18 cellular contexts compared by ENCODE assay signal in the genomic region with DNA sequence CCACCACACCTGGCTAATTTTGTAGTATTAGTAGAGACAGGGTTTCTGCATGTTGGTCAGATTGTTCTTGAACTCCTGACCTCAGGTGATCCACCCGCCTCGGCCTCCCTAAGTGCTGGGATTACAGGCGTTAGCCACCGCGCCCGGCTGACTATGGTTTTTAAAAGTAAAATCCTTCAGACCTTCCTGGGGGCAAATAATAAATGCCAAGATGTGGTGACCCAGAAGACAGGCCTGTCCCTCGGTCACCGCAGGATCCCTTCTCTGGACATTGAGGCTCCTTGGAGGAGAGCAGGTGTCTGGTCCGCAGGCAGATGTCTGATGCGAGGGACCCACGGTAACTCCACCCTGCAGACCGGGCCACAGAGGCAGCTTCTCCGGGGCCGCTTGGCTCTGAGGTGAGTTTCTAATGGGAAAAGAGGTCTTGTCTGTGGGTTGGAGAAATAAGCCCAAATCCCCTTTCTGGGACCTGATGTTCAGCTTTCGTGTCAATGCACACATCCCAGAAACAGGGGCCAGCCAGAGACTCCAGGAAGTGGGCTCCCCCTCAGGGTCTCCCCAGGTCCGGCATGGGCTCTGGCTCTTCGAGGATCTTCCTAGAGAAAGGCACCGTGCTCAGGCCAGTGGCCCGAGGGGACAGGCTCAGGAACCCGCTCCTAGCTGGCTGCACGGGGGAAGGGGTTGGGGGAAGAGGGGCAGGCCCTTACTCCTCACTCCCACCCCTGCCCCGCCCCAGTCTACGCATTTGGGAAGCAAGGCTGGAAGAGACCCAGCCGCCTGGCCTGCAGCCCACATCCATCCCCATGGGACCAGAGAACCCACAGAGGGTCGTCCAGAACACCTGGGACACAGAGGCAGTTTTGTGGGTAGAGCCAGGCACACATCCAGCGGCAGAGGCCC.
DNase-seq lines count a peak whose midpoint lies in the region; ATAC-seq, FAIRE-seq and TF ChIP-seq lines count a peak whose summit lies in the region.
"Had no signal": no experiment of that assay in that cellular context is flagged by ENCODE, and none has a peak within 500 bp of the region (broad histone marks: within the 10 kb centered on the region; RNA-seq: fewer than 3 reads in every experiment).

No MANE protein-coding gene starts in this region.

- peaks cover 0 to 10% of the 10 kb centered on the region in 2 donors for H3K9me3 ChIP-seq in right atrium auricular region
- H3K9me3 ChIP-seq in adrenal gland (replicated peaks in 1 of 3): peaks cover 0 to 6% (median 0%) of the 10 kb centered on the region in 3 donors
- no peaks in the 10 kb centered on the region for H3K9me3 ChIP-seq in ovary

- H3K4me3 ChIP-seq in right atrium auricular region: no peak overlapping the region
- H3K4me3 ChIP-seq in adrenal gland: no peak overlapping the region
- H3K4me3 ChIP-seq in ovary: no peak overlapping the region
- H3K4me3 ChIP-seq: esophagus squamous epithelium, gastroesophageal sphincter, HAP-1 had no signal

- no peak for TF ChIP-seq POLR2A in adrenal gland (IDR thresholded peaks at IDR 0.05)
- TF ChIP-seq POLR2A in ovary (IDR thresholded peaks at IDR 0.05): no peak

- DNase-seq in left ventricle myocardium superior: peak; percentile 25
- DNase-seq in right atrium auricular region (ENCODE audit: low spot score): no peak
- DNase-seq in adrenal gland: peak in 4 of 7 donors; percentile 5 to 35 (median 8)
- peak in 3 of 5 donors; percentile 7 to 31 (median 13) for DNase-seq in ovary
- no peak for DNase-seq in G401 (ENCODE audit: low spot score)
- DNase-seq in GM19239 (ENCODE audit: insufficient read length, low spot score): no peak
- no peak for DNase-seq in activated naive CD4-positive, alpha-beta T cell (lab: John Stamatoyannopoulos, UW)
- DNase-seq: DMS53, esophagus squamous epithelium, kidney, mesenchymal stem cell, NCI-H1105, NCI-H524 treated with DMSO at 0.1 percent for 48 hours had no signal

- TF ChIP-seq CTCF in right atrium auricular region (IDR thresholded peaks at IDR 0.05) (no peak), adrenal gland (IDR thresholded peaks at IDR 0.05) (no peak), ovary (IDR thresholded peaks at IDR 0.05) (no peak)

- no peaks in the 10 kb centered on the region for H3K36me3 ChIP-seq in right atrium auricular region
- H3K36me3 ChIP-seq in adrenal gland (replicated peaks in 1 of 2): no peaks in the 10 kb centered on the region
- H3K36me3 ChIP-seq in ovary: no peaks in the 10 kb centered on the region
- H3K36me3 ChIP-seq: esophagus squamous epithelium, gastroesophageal sphincter, HAP-1 had no signal

- in situ Hi-C loops in G401 (cut with HindIII; ENCODE audit: low sequenced_read_pairs): no loop called here

- FAIRE-seq in GM19239 (lab: Jason Lieb, UNC): no peak
- FAIRE-seq: kidney had no signal

- intact Hi-C loops in left ventricle myocardium superior (cut with micrococcal nuclease) (no loop called here), adrenal gland (cut with DNase I) (no loop called here), ovary (cut with DNase I) (no loop called here)

- H3K27me3 ChIP-seq in right atrium auricular region: no peaks in the 10 kb centered on the region
- H3K27me3 ChIP-seq in adrenal gland: peaks cover 18% of the 10 kb centered on the region
- no peaks in the 10 kb centered on the region for H3K27me3 ChIP-seq in ovary

- H3K4me1 ChIP-seq in right atrium auricular region (peaks cover 0 to 35% of the 10 kb centered on the region in 2 donors), adrenal gland (replicated peaks in 1 of 2) (peaks cover 0 to 4% of the 10 kb centered on the region in 2 donors), ovary (ENCODE audit: insufficient read depth) (no peaks in the 10 kb centered on the region)
- H3K4me1 ChIP-seq: HAP-1, parathyroid adenoma had no signal

- no peak for TF ChIP-seq EP300 in ovary (IDR thresholded peaks at IDR 0.05)

- 83 to 89% (median 88%) methylated on average over 16 to 26 of the region's 26 CpGs for WGBS in adrenal gland, 4 donors
- WGBS in ovary, 3 donors: 90 to 94% (median 90%) methylated on average over 25 to 26 of the region's 26 CpGs

- H3K27ac ChIP-seq in right atrium auricular region: no peak overlapping the region
- H3K27ac ChIP-seq in adrenal gland: no peak overlapping the region
- no peak overlapping the region for H3K27ac ChIP-seq in ovary
- H3K27ac ChIP-seq: esophagus squamous epithelium, gastroesophageal sphincter, HL-60, parathyroid adenoma had no signal

- no peak for ATAC-seq in left ventricle myocardium superior
- ATAC-seq: gastroesophageal sphincter; naive thymus-derived CD8-positive, alpha-beta T cell had no signal

Comparison
In these comparisons a context has a peak if more than half of its experiments do, and no peak if none do; other contexts are left out.
1. DNase-seq: peak in left ventricle myocardium superior (single experiment), adrenal gland (4 of 7) and ovary (3 of 5); none in right atrium auricular region (single experiment), G401 (single experiment), GM19239 (single experiment) and activated naive CD4-positive, alpha-beta T cell (0 of 4).